ENCODE assay signal across 9 cellular contexts in genomic region chr18:5890261-5890605, GRCh38. TPM values are rescaled to one million over a fixed set of nuclear protein-coding genes. Genes with fewer than 3 reads are reported as not detected.
A peak's percentile ranks its signal among the peaks of the same experiment; 100 is the strongest.
DNase-seq lines count a peak whose midpoint lies in the region; ATAC-seq and TF ChIP-seq lines count a peak whose summit lies in the region.
"Had no signal": no experiment of that assay in that cellular context is flagged by ENCODE, and none has a peak within 500 bp of the region (broad histone marks: within the 10 kb centered on the region; RNA-seq: fewer than 3 reads in every experiment).

No MANE protein-coding gene starts in this region.

- H3K36me3 ChIP-seq in ovary, result no peaks in the 10 kb centered on the region

- H3K9me3 ChIP-seq in ovary, result no peaks in the 10 kb centered on the region

- peaks cover 17% of the 10 kb centered on the region for H3K4me1 Mint-ChIP-seq in chondrocyte (ENCODE audit: low read depth)
- H3K4me1 Mint-ChIP-seq in CD14-positive monocyte, result peaks cover 4% of the 10 kb centered on the region

- no peak overlapping the region for H3K27ac Mint-ChIP-seq in chondrocyte (ENCODE audit: unreplicated experiment)
- no peak overlapping the region for H3K27ac Mint-ChIP-seq in CD14-positive monocyte

- no peaks in the 10 kb centered on the region for H3K27me3 ChIP-seq in ovary

- peak overlapping the region; percentile 11 for H3K4me3 ChIP-seq in ovary

- no peak overlapping the region for H3K27ac ChIP-seq in ovary

- H3K4me3 Mint-ChIP-seq in chondrocyte (ENCODE audit: unreplicated experiment) (no peak overlapping the region), CD14-positive monocyte (peak overlapping the region in 1 of 2 donors; percentile 66)

- H3K9me3 Mint-ChIP-seq in chondrocyte (ENCODE audit: low read depth), result no peaks in the 10 kb centered on the region
- H3K9me3 Mint-ChIP-seq in CD14-positive monocyte, result peaks cover 0 to 8% (median 5%) of the 10 kb centered on the region in 7 donors

- TF ChIP-seq POLR2A in ovary (IDR thresholded peaks at IDR 0.05), result no peak

- ATAC-seq in GM18520 (IDR thresholded peaks at IDR 0.05; ENCODE audit: unreplicated experiment) (peak; percentile 10), HG02759 (IDR thresholded peaks at IDR 0.05; ENCODE audit: unreplicated experiment) (peak; percentile 28)

- no peak for TF ChIP-seq CTCF in chondrocyte (IDR thresholded peaks at IDR 0.05)
- no peak for TF ChIP-seq CTCF in ovary (IDR thresholded peaks at IDR 0.05)
- no peak for TF ChIP-seq CTCF in CD14-positive monocyte (IDR thresholded peaks at IDR 0.05)

- peaks cover 2% of the 10 kb centered on the region for H3K4me1 ChIP-seq in ovary (ENCODE audit: insufficient read depth)

- H3K27me3 Mint-ChIP-seq in chondrocyte (ENCODE audit: low read depth) (peaks cover 8% of the 10 kb centered on the region), CD14-positive monocyte (ENCODE audit: low read depth in 3 of 3) (peaks cover 64 to 86% (median 65%) of the 10 kb centered on the region in 3 donors)

- no peak for TF ChIP-seq EP300 in ovary (IDR thresholded peaks at IDR 0.05)

- H3K36me3 Mint-ChIP-seq in chondrocyte (ENCODE audit: low read depth) (no peaks in the 10 kb centered on the region), CD14-positive monocyte (peaks cover 2 to 5% of the 10 kb centered on the region in 2 donors)

- intact Hi-C loops in ovary (cut with DNase I), result loop anchor here in 1 of 4 donors (10.0 kb wide), 1 partner anchor 845 kb away; no protein-coding TSS in a partner anchor
- intact Hi-C loops in CD14-positive monocyte (cut with micrococcal nuclease), result no loop called here

- DNase-seq in chondrocyte (ENCODE audit: low spot score), result peak; percentile 88
- peak in 1 of 5 donors; percentile 28 for DNase-seq in ovary
- DNase-seq in NCI-H226, result no peak
- no peak for DNase-seq in NCI-H524 treated with DMSO at 0.1 percent for 48 hours (lab: John Stamatoyannopoulos, UW)
- no peak for DNase-seq in CD14-positive monocyte (ENCODE audit: low spot score)
- no peak for DNase-seq in T1000 (lab: John Stamatoyannopoulos, UW)
- DNase-seq: NCI-H187 treated with DMSO at 0.1 percent for 48 hours had no signal

- WGBS in ovary, 3 donors, result 5 to 29% (median 13%) methylated on average over 11 to 26 of the region's 26 CpGs

RNA-seq across cellular contexts. Expression of gene TMEM200C, which starts 5.1 kb away (rescaled TPM):
- 5.8 to 8.3 TPM (median 5.9 TPM) in 3 replicates for total RNA-seq in chondrocyte
- 1 to 10 TPM in 4 of 7 donors, under 1 TPM in 3; 0.32 to 7.4 (median 1.1) TPM for total RNA-seq in ovary
- under 1 TPM; 0.15 to 0.22 TPM for polyA plus RNA-seq in ovary
- polyA plus RNA-seq in CD14-positive monocyte, result not detected
